8 cellular contexts compared by ENCODE assay signal in genomic region chr15:44853304-44853950, GRCh38.
DNase-seq lines count a peak whose midpoint lies in the region; ATAC-seq and TF ChIP-seq lines count a peak whose summit lies in the region.
"Not testable (repeated sequence)": the region's sequence is repeated elsewhere in the genome, so short reads cannot be mapped to it uniquely, and the experiment has no call there.

No MANE protein-coding gene starts in this region.

- peak; percentile 85 for ATAC-seq in GM21515 (IDR thresholded peaks at IDR 0.05; ENCODE audit: unreplicated experiment)
- peak; percentile 82 to 89 for ATAC-seq in naive thymus-derived CD8-positive, alpha-beta T cell

- not testable (repeated sequence) for H3K4me3 ChIP-seq in esophagus muscularis mucosa

- H3K27me3 ChIP-seq in esophagus muscularis mucosa, result not testable (repeated sequence)

- WGBS in esophagus muscularis mucosa, result 25% methylated on average over 4 of the region's 4 CpGs

- H3K4me1 Mint-ChIP-seq in naive thymus-derived CD8-positive, alpha-beta T cell, result not testable (repeated sequence)

- H3K27ac ChIP-seq in esophagus muscularis mucosa (replicated peaks in 1 of 4), result not testable (repeated sequence)

- H3K9me3 Mint-ChIP-seq in naive thymus-derived CD8-positive, alpha-beta T cell, result not testable (repeated sequence)

- not testable (repeated sequence) for H3K36me3 Mint-ChIP-seq in naive thymus-derived CD8-positive, alpha-beta T cell

- H3K27me3 Mint-ChIP-seq in naive thymus-derived CD8-positive, alpha-beta T cell, result not testable (repeated sequence)

- TF ChIP-seq EP300 in esophagus muscularis mucosa (IDR thresholded peaks at IDR 0.05), result not testable (repeated sequence)

- intact Hi-C loops in esophagus muscularis mucosa (cut with DNase I), result loop anchor here (5.0 kb wide), 1 partner anchor 174 kb away; no protein-coding TSS in a partner anchor

- not testable (repeated sequence) for TF ChIP-seq POLR2A in esophagus muscularis mucosa (IDR thresholded peaks at IDR 0.05; ENCODE audit: low read depth)

- H3K27ac Mint-ChIP-seq in naive thymus-derived CD8-positive, alpha-beta T cell, result not testable (repeated sequence)

- not testable (repeated sequence) for H3K9me3 ChIP-seq in esophagus muscularis mucosa

- not testable (repeated sequence) for H3K36me3 ChIP-seq in esophagus muscularis mucosa

- not testable (repeated sequence) for H3K4me1 ChIP-seq in esophagus muscularis mucosa

- POLR2A ChIA-PET in naive thymus-derived CD8-positive, alpha-beta T cell (lab: Charles Lee), result not testable (repeated sequence)

- H3K4me3 Mint-ChIP-seq in naive thymus-derived CD8-positive, alpha-beta T cell, result peak overlapping the region in 7 of 10 donors; percentile 5 to 54 (median 40)

- TF ChIP-seq CTCF in esophagus muscularis mucosa (IDR thresholded peaks at IDR 0.05), result peak; percentile 57 to 79 (median 60)

- DNase-seq in D341Med (ENCODE audit: low spot score) (peak; percentile 63), LoVo (ENCODE audit: low spot score) (peak; percentile 77), RPMI7951 (ENCODE audit: low read depth) (peak; percentile 55), activated T-cell treated with anti-CD3 and anti-CD28 coated beads for 24 hours (ENCODE audit: low read depth) (peak; percentile 61)
- DNase-seq in esophagus muscularis mucosa (ENCODE audit: extremely low spot score), result not testable (repeated sequence)
- DNase-seq in naive thymus-derived CD8-positive, alpha-beta T cell, result peak; percentile 28 to 80 (median 56)
- DNase-seq in stimulated activated CD8-positive, alpha-beta memory T cell treated with anti-CD3 and anti-CD28 coated beads, Interleukin-7, amount 100 ng/mL, for 4 hours (ENCODE audit: low read depth in 2 of 2), result peak; percentile 45 to 48
